In genomic region chr5:151065609-151066008, GRCh38 we compare ENCODE assay signal across 19 cellular contexts. TPM values are rescaled to one million over a fixed set of nuclear protein-coding genes. Genes with fewer than 3 reads are reported as not detected.
A peak's percentile ranks its signal among the peaks of the same experiment; 100 is the strongest.
DNase-seq lines count a peak whose midpoint lies in the region; ATAC-seq and TF ChIP-seq lines count a peak whose summit lies in the region.
"Had no signal": no experiment of that assay in that cellular context is flagged by ENCODE, and none has a peak within 500 bp of the region (broad histone marks: within the 10 kb centered on the region; RNA-seq: fewer than 3 reads in every experiment).

No MANE protein-coding gene starts in this region.

- H3K27ac ChIP-seq in CD4-positive, alpha-beta T cell (ENCODE audit: low read depth, low read length), result no peak overlapping the region

- H3K9me3 Mint-ChIP-seq in activated CD8-positive, alpha-beta memory T cell treated with anti-CD3 and anti-CD28 coated beads, Interleukin-2, amount 10 ng/mL, durations not matched to agents 7 days and 5 days (ENCODE audit: low read depth), result no peaks in the 10 kb centered on the region
- H3K9me3 Mint-ChIP-seq in CD4-positive, alpha-beta T cell, result no peaks in the 10 kb centered on the region
- H3K9me3 Mint-ChIP-seq in naive thymus-derived CD8-positive, alpha-beta T cell, result no peaks in the 10 kb centered on the region

- ATAC-seq in activated CD8-positive, alpha-beta memory T cell treated with anti-CD3 and anti-CD28 coated beads, Interleukin-2, amount 10 ng/mL, durations not matched to agents 7 days and 5 days, result no peak
- no peak for ATAC-seq in CD4-positive, alpha-beta T cell (ENCODE audit: poor library complexity)
- no peak for ATAC-seq in T-helper 17 cell
- ATAC-seq in naive thymus-derived CD8-positive, alpha-beta T cell, result no peak
- no peak for ATAC-seq in GM19324 (IDR thresholded peaks at IDR 0.05; ENCODE audit: low FRiP score, unreplicated experiment)
- no peak for ATAC-seq in GM19395 (IDR thresholded peaks at IDR 0.05; ENCODE audit: unreplicated experiment)
- ATAC-seq: esophagus mucosa, left lung, Right ventricle myocardium inferior had no signal

- POLR2A ChIA-PET in CD4-positive, alpha-beta T cell (lab: Charles Lee), result interaction anchor here (0.7 to 1.0 kb wide), 2 partner anchors 13 kb away, joined by 3 read pairs; no protein-coding TSS in a partner anchor
- POLR2A ChIA-PET in naive thymus-derived CD8-positive, alpha-beta T cell (lab: Charles Lee), result interaction anchor here (2.1 kb wide), 1 partner anchor 14 kb away, joined by 5 read pairs; no protein-coding TSS in a partner anchor

- H3K36me3 Mint-ChIP-seq in activated CD8-positive, alpha-beta memory T cell treated with anti-CD3 and anti-CD28 coated beads, Interleukin-2, amount 10 ng/mL, durations not matched to agents 7 days and 5 days, result peaks cover 47% of the 10 kb centered on the region
- H3K36me3 Mint-ChIP-seq in CD4-positive, alpha-beta T cell (ENCODE audit: low read depth), result peaks cover 86% of the 10 kb centered on the region
- H3K36me3 Mint-ChIP-seq in T-helper 17 cell (ENCODE audit: low read depth), result no peaks in the 10 kb centered on the region
- peaks cover 0 to 42% (median 12%) of the 10 kb centered on the region in 3 donors for H3K36me3 Mint-ChIP-seq in naive thymus-derived CD8-positive, alpha-beta T cell

- no peak overlapping the region for H3K4me3 Mint-ChIP-seq in activated CD8-positive, alpha-beta memory T cell treated with anti-CD3 and anti-CD28 coated beads, Interleukin-2, amount 10 ng/mL, durations not matched to agents 7 days and 5 days
- no peak overlapping the region for H3K4me3 Mint-ChIP-seq in CD4-positive, alpha-beta T cell
- peak overlapping the region; percentile 31 for H3K4me3 Mint-ChIP-seq in T-helper 17 cell
- no peak overlapping the region for H3K4me3 Mint-ChIP-seq in naive thymus-derived CD8-positive, alpha-beta T cell

- H3K27ac Mint-ChIP-seq in activated CD8-positive, alpha-beta memory T cell treated with anti-CD3 and anti-CD28 coated beads, Interleukin-2, amount 10 ng/mL, durations not matched to agents 7 days and 5 days, result peak overlapping the region; percentile 14
- H3K27ac Mint-ChIP-seq in CD4-positive, alpha-beta T cell, result peak overlapping the region; percentile 72
- peak overlapping the region; percentile 88 for H3K27ac Mint-ChIP-seq in T-helper 17 cell
- peak overlapping the region in 7 of 10 donors; percentile 13 to 72 (median 46) for H3K27ac Mint-ChIP-seq in naive thymus-derived CD8-positive, alpha-beta T cell

- H3K27me3 ChIP-seq in CD4-positive, alpha-beta T cell (ENCODE audit: control insufficient read depth, insufficient read depth, low read length), result no peaks in the 10 kb centered on the region
- H3K27me3 ChIP-seq: left lung, upper lobe of left lung had no signal

- no peaks in the 10 kb centered on the region for H3K27me3 Mint-ChIP-seq in activated CD8-positive, alpha-beta memory T cell treated with anti-CD3 and anti-CD28 coated beads, Interleukin-2, amount 10 ng/mL, durations not matched to agents 7 days and 5 days
- H3K27me3 Mint-ChIP-seq in CD4-positive, alpha-beta T cell, result no peaks in the 10 kb centered on the region
- no peaks in the 10 kb centered on the region for H3K27me3 Mint-ChIP-seq in T-helper 17 cell
- no peaks in the 10 kb centered on the region for H3K27me3 Mint-ChIP-seq in naive thymus-derived CD8-positive, alpha-beta T cell

- no peaks in the 10 kb centered on the region for H3K9me3 ChIP-seq in CD4-positive, alpha-beta T cell (ENCODE audit: control insufficient read depth, low read length)
- H3K9me3 ChIP-seq in T-helper 17 cell (ENCODE audit: control insufficient read depth, low read length, poor library complexity, severe bottlenecking), result no peaks in the 10 kb centered on the region
- H3K9me3 ChIP-seq: left lung, upper lobe of left lung had no signal

- DNase-seq in activated CD8-positive, alpha-beta memory T cell treated with anti-CD3 and anti-CD28 coated beads, Interleukin-2, amount 10 ng/mL, durations not matched to agents 7 days and 5 days, result no peak
- DNase-seq in activated CD8-positive, alpha-beta memory T cell treated with anti-CD3 and anti-CD28 coated beads, Interleukin-2, amount 50 U/mL, for 48 hours, result no peak
- DNase-seq in CD4-positive, alpha-beta T cell, result no peak
- DNase-seq in T-helper 17 cell (no peak), NCI-H345 (lab: John Stamatoyannopoulos, UW) (no peak)
- DNase-seq in naive thymus-derived CD8-positive, alpha-beta T cell, result no peak
- DNase-seq: amygdala; central memory CD4-positive, alpha-beta T cell; DND-41; H7; left lung; NCI-H1930; NCI-H510A; stimulated activated naive CD4-positive, alpha-beta T cell; upper lobe of left lung had no signal

- H3K4me1 Mint-ChIP-seq in activated CD8-positive, alpha-beta memory T cell treated with anti-CD3 and anti-CD28 coated beads, Interleukin-2, amount 10 ng/mL, durations not matched to agents 7 days and 5 days, result peaks cover 68% of the 10 kb centered on the region
- H3K4me1 Mint-ChIP-seq in CD4-positive, alpha-beta T cell (ENCODE audit: low read depth), result peaks cover 68% of the 10 kb centered on the region
- peaks cover 55% of the 10 kb centered on the region for H3K4me1 Mint-ChIP-seq in T-helper 17 cell
- H3K4me1 Mint-ChIP-seq in naive thymus-derived CD8-positive, alpha-beta T cell, result peaks cover 34 to 67% (median 62%) of the 10 kb centered on the region in 4 donors

- intact Hi-C loops in CD4-positive, alpha-beta T cell (cut with DNase I, micrococcal nuclease), result no loop called here

- CTCF ChIA-PET in activated CD8-positive, alpha-beta memory T cell treated with anti-CD3 and anti-CD28 coated beads, Interleukin-2, amount 10 ng/mL, durations not matched to agents 7 days and 5 days (lab: Charles Lee), result interaction anchor here (1.0 to 3.1 kb wide), 5 partner anchors 14 to 60 kb away, joined by 3 to 12 read pairs (median 9); no protein-coding TSS in a partner anchor
- CTCF ChIA-PET in CD4-positive, alpha-beta T cell (lab: Charles Lee), result interaction anchor here (0.9 to 1.3 kb wide), 2 partner anchors 49 to 52 kb away, joined by 3 read pairs; no protein-coding TSS in a partner anchor

- TF ChIP-seq CTCF in CD4-positive, alpha-beta T cell (IDR thresholded peaks at IDR 0.05), result no peak

RNA-seq across cellular contexts. Expression of gene TNIP1, which starts 15.2 kb away (rescaled TPM):
- total RNA-seq in activated CD8-positive, alpha-beta memory T cell treated with anti-CD3 and anti-CD28 coated beads, Interleukin-2, amount 10 ng/mL, durations not matched to agents 7 days and 5 days, result 100 to 1,000 TPM; 136 to 201 TPM
- total RNA-seq in CD4-positive, alpha-beta T cell, result 100 to 1,000 TPM; 110 to 115 TPM
- 100 to 1,000 TPM; 227 to 245 TPM for total RNA-seq in T-helper 17 cell
- 100 to 1,000 TPM; 138 to 140 TPM for total RNA-seq in naive thymus-derived CD8-positive, alpha-beta T cell
- polyA plus RNA-seq in naive thymus-derived CD8-positive, alpha-beta T cell, result 10 to 100 TPM; 25.6 to 37.5 (median 29.8) TPM

RNA-seq across cellular contexts. Expression of gene GPX3, which starts 45.2 kb away (rescaled TPM):
- total RNA-seq in activated CD8-positive, alpha-beta memory T cell treated with anti-CD3 and anti-CD28 coated beads, Interleukin-2, amount 10 ng/mL, durations not matched to agents 7 days and 5 days, result not detected
- total RNA-seq in CD4-positive, alpha-beta T cell, result under 1 TPM in 1 of 2 experiments, not detected in 1; 0.58 TPM
- under 1 TPM in 1 of 2 donors, not detected in 1; 0.22 TPM for total RNA-seq in T-helper 17 cell
- total RNA-seq in naive thymus-derived CD8-positive, alpha-beta T cell, result not detected
- polyA plus RNA-seq in naive thymus-derived CD8-positive, alpha-beta T cell, result 1 to 10 TPM in 1 of 3 donors, under 1 TPM in 1, not detected in 1; 0.35 to 1.9 TPM

Comparison
In these comparisons a context has a peak if more than half of its experiments do, and no peak if none do; other contexts are left out.
1. H3K27ac Mint-ChIP-seq: peak in every context shown above with its lines; median percentile 88 in T-helper 17 cell; 72 in CD4-positive, alpha-beta T cell; 46 in naive thymus-derived CD8-positive, alpha-beta T cell; 14 in activated CD8-positive, alpha-beta memory T cell treated with anti-CD3 and anti-CD28 coated beads, Interleukin-2, amount 10 ng/mL, durations not matched to agents 7 days and 5 days.